In the genomic region with DNA sequence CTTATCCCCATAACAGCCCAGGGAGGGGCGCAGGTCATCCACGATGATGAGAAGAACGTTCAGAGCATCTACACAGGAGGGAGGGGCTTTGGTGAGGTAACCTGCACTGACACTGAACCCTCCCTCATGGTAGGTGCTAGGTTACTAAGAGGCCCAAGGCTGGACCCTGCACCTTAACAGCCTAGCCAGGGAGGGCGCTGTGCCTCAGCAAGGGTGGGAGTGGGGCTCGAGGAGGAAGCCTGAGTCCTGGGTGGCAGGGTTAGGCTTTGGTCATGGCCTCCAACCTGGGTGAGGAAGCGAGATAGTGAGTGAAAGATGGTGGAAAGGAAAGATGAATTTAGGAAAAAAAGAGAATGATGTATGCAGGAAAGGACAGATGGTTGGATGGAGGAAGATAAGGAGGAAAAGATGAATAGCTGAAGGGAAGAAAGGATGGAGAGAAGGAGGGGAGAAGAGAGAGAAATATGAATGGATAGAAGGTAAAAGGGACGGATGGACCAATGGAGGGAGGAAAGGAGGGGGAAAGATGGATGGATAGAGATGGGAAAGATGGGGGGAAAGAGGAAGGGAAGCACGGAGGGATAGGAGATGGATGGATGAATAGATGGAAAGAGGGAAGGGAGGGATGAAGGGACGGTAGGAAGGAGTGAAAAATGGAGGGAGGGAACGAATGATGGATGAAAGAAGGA, we compare ENCODE assay signal across 8 cellular contexts. TPM values are rescaled to one million over a fixed set of nuclear protein-coding genes. Genes with fewer than 3 reads are reported as not detected.
DNase-seq lines count a peak whose midpoint lies in the region; ATAC-seq and TF ChIP-seq lines count a peak whose summit lies in the region.

No MANE protein-coding gene starts in this region.

- peak overlapping the region; percentile 70 for H3K4me3 ChIP-seq in HUES64 (ENCODE audit: low read length)

- H3K27me3 ChIP-seq in HUES64 (ENCODE audit: insufficient read depth, low read length): no peaks in the 10 kb centered on the region

- H3K4me1 Mint-ChIP-seq in MCF 10A (ENCODE audit: insufficient read depth, unreplicated experiment): peaks cover 12% of the 10 kb centered on the region

- H3K36me3 ChIP-seq in HUES64 (ENCODE audit: insufficient read depth, low read length): peaks cover 32% of the 10 kb centered on the region

- no peak overlapping the region for H3K27ac ChIP-seq in HUES64 (ENCODE audit: low read depth, low read length)

- peak overlapping the region; percentile 77 for H3K4me3 Mint-ChIP-seq in MCF 10A (ENCODE audit: unreplicated experiment)

- CTCF ChIA-PET in MCF 10A (lab: Yijun Ruan, JAX): interaction anchor here (0.6 to 1.0 kb wide), 3 partner anchors 9 to 1061 kb away, joined by 4 read pairs; no protein-coding TSS in a partner anchor

- H3K4me1 ChIP-seq in HUES64 (ENCODE audit: insufficient read depth, low read length): 0 out of 2 replicates have a peak, but pooled peaks cover 4% of the 10 kb centered on the region

- intact Hi-C loops in MCF 10A (cut with micrococcal nuclease): no loop called here

- no peaks in the 10 kb centered on the region for H3K9me3 ChIP-seq in HUES64 (ENCODE audit: insufficient read depth, low read depth, low read length)

- ATAC-seq in GM21367 (IDR thresholded peaks at IDR 0.05; ENCODE audit: unreplicated experiment) (peak; percentile 59), GM19397 (IDR thresholded peaks at IDR 0.05; ENCODE audit: unreplicated experiment) (no peak)

- 55% methylated on average over 9 of the region's 10 CpGs for WGBS in HUES64

- H3K27ac Mint-ChIP-seq in MCF 10A (ENCODE audit: low read depth, unreplicated experiment): peak overlapping the region; percentile 66

- DNase-seq in DMS153 (lab: John Stamatoyannopoulos, UW) (peak; percentile 74), T-helper 22 cell (ENCODE audit: low read depth) (peak; percentile 57), MCF 10A (ENCODE audit: unreplicated experiment) (no peak), left kidney (ENCODE audit: low read depth, low spot score) (peak; percentile 58)
- DNase-seq in stimulated activated CD8-positive, alpha-beta memory T cell treated with anti-CD3 and anti-CD28 coated beads, Interleukin-2, amount 100 ng/mL, for 48 hours (ENCODE audit: low read depth in 2 of 2): peak; percentile 47 to 60

- TF ChIP-seq CTCF in MCF 10A (IDR thresholded peaks at IDR 0.05; ENCODE audit: unreplicated experiment): peak; percentile 7

- peak overlapping the region; percentile 79; the same call in 1 of the 2 replicates for H3K9ac ChIP-seq in HUES64 (ENCODE audit: low read depth, low read length)

- POLR2A ChIA-PET in MCF 10A (lab: Yijun Ruan, JAX): interaction anchor here (0.7 to 3.0 kb wide), 3 partner anchors 10 to 1785 kb away, joined by 3 to 20 read pairs (median 12); a partner anchor contains a TSS

- H3K27me3 Mint-ChIP-seq in MCF 10A (ENCODE audit: insufficient read depth, unreplicated experiment): no peaks in the 10 kb centered on the region

- BruUV-seq in MCF 10A (replicated peaks; lab: Mats Ljungman, UMichigan): TSS peak; percentile 42

- peaks cover 16% of the 10 kb centered on the region for H3K36me3 Mint-ChIP-seq in MCF 10A (ENCODE audit: insufficient read depth, unreplicated experiment)

- H3K9me3 Mint-ChIP-seq in MCF 10A (ENCODE audit: unreplicated experiment): no peaks in the 10 kb centered on the region

RNA-seq across cellular contexts. Expression of a gene that starts 0.7 kb away (rescaled TPM):
- polyA plus RNA-seq in HUES64 (2013, experiment 1 of 2): 14.8 TPM
- polyA plus RNA-seq in HUES64 (2013, experiment 2 of 2): 18.3 TPM
- 29.9 and 40.2 TPM in 2 replicates for total RNA-seq in MCF 10A (2022)

RNA-seq across cellular contexts. Expression of a gene that starts 36.4 kb away (rescaled TPM):
- 6.4 TPM for polyA plus RNA-seq in HUES64 (2013, experiment 1 of 2)
- polyA plus RNA-seq in HUES64 (2013, experiment 2 of 2): 6.1 TPM
- 18.2 and 22.3 TPM in 2 replicates for total RNA-seq in MCF 10A (2022)

RNA-seq across cellular contexts. Expression of a gene that starts 45.4 kb away (rescaled TPM):
- not detected for polyA plus RNA-seq in HUES64 (2013, experiment 1 of 2)
- not detected for polyA plus RNA-seq in HUES64 (2013, experiment 2 of 2)
- total RNA-seq in MCF 10A (2022): not detected in 2 replicates
